In genomic region chr7:143299840-143300239, GRCh38 we compare ENCODE assay signal across 8 cellular contexts. TPM values are rescaled to one million over a fixed set of nuclear protein-coding genes. Genes with fewer than 3 reads are reported as not detected.
DNase-seq lines count a peak whose midpoint lies in the region; ATAC-seq lines count a peak whose summit lies in the region.

No MANE protein-coding gene starts in this region.

- H3K9me3 ChIP-seq in aorta (ENCODE audit: control insufficient read depth, low read length): no peaks in the 10 kb centered on the region

- peaks cover 0 to 3% of the 10 kb centered on the region in 2 donors for H3K4me1 ChIP-seq in aorta (ENCODE audit: control insufficient read depth in 1 of 2, insufficient read depth in 2 of 2, low read length in 2 of 2)

- peaks cover 10 to 13% of the 10 kb centered on the region in 2 donors for H3K36me3 ChIP-seq in aorta (ENCODE audit: control insufficient read depth in 1 of 2, insufficient read depth in 2 of 2, low read length in 1 of 2)

- H3K4me3 ChIP-seq in aorta (ENCODE audit: low read length in 2 of 2): no peak overlapping the region

- intact Hi-C loops in aorta (cut with DNase I): loop anchor here in 1 of 2 donors (5.0 kb wide), 1 partner anchor 58 kb away; no protein-coding TSS in a partner anchor

- DNase-seq in SIG-M5 treated with dmso at 0.1 percent for 504 hours (lab: John Stamatoyannopoulos, UW; ENCODE audit: unreplicated experiment): peak; percentile 25
- DNase-seq in SIG-M5 (lab: John Stamatoyannopoulos, UW): no peak
- peak; percentile 18 for DNase-seq in RPMI7951 (ENCODE audit: low read depth)
- DNase-seq in activated naive CD4-positive, alpha-beta T cell treated with anti-CD3 and anti-CD28 coated beads, Interleukin-2, amount 50 U/mL, for 16 hours: peak; percentile 64
- peak; percentile 80 for DNase-seq in islet precursor cell
- DNase-seq in stimulated activated CD8-positive, alpha-beta memory T cell treated with anti-CD3 and anti-CD28 coated beads, Interleukin-15, amount 100 ng/mL, for 1 hour (ENCODE audit: low read depth): peak; percentile 22
- no peak for DNase-seq in aorta
- no peak for DNase-seq in amniotic stem cell (lab: John Stamatoyannopoulos, UW)

- no peak for ATAC-seq in aorta (ENCODE audit: low FRiP score)

- H3K27ac ChIP-seq in aorta (ENCODE audit: low read depth in 1 of 2, low read length in 2 of 2): no peak overlapping the region

- H3K27me3 ChIP-seq in aorta (ENCODE audit: control insufficient read depth in 1 of 2, insufficient read depth in 2 of 2, low read length in 1 of 2): no peaks in the 10 kb centered on the region

- 71% methylated on average over 8 of the region's 8 CpGs for WGBS in aorta, 2 donors

RNA-seq across cellular contexts. Expression of gene CASP2, which starts 11.7 kb away (rescaled TPM):
- 8.8 and 15.1 TPM in 2 replicates for total RNA-seq in RPMI7951 (2014; rRNA removed; shearing (Covaris generic))
- 10 to 100 TPM; 21.7 to 23.9 TPM for total RNA-seq in aorta
- polyA plus RNA-seq in aorta: 1 to 10 TPM; 2.6 to 5.9 TPM

RNA-seq across cellular contexts. Expression of gene TMEM139, which starts 15.1 kb away (rescaled TPM):
- not detected in 2 replicates for total RNA-seq in RPMI7951 (2014; rRNA removed; shearing (Covaris generic))
- 1 to 10 TPM in 1 of 2 donors, under 1 TPM in 1; 0.32 to 1.2 TPM for total RNA-seq in aorta
- 10 to 100 TPM in 1 of 2 donors, under 1 TPM in 1; 0.10 to 17.3 TPM for polyA plus RNA-seq in aorta

RNA-seq across cellular contexts. Expression of gene CLCN1, which starts 16.1 kb away (rescaled TPM):
- not detected in 2 replicates for total RNA-seq in RPMI7951 (2014; rRNA removed; shearing (Covaris generic))
- total RNA-seq in aorta: not detected
- polyA plus RNA-seq in aorta: not detected

RNA-seq across cellular contexts. Expression of gene GSTK1, which starts 36.6 kb away (rescaled TPM):
- 96.1 and 111 TPM in 2 replicates for total RNA-seq in RPMI7951 (2014; rRNA removed; shearing (Covaris generic))
- 100 to 1,000 TPM in 1 of 2 donors, 10 to 100 TPM in 1; 75.6 to 123 TPM for total RNA-seq in aorta
- polyA plus RNA-seq in aorta: 100 to 1,000 TPM in 1 of 2 donors, 10 to 100 TPM in 1; 99.5 to 172 TPM

Comparison
In these comparisons a context has a peak if more than half of its experiments do, and no peak if none do; other contexts are left out.
1. DNase-seq: peak in SIG-M5 treated with dmso at 0.1 percent for 504 hours (single experiment), RPMI7951 (single experiment), activated naive CD4-positive, alpha-beta T cell treated with anti-CD3 and anti-CD28 coated beads, Interleukin-2, amount 50 U/mL, for 16 hours (single experiment), islet precursor cell (single experiment) and stimulated activated CD8-positive, alpha-beta memory T cell treated with anti-CD3 and anti-CD28 coated beads, Interleukin-15, amount 100 ng/mL, for 1 hour (single experiment); none in SIG-M5 (single experiment), aorta (0 of 2) and amniotic stem cell (single experiment).